In genomic region chr20:50292324-50293243, GRCh38 we compare ENCODE assay signal across 9 cellular contexts.
A peak's percentile ranks its signal among the peaks of the same experiment; 100 is the strongest.
DNase-seq lines count a peak whose midpoint lies in the region; ATAC-seq and TF ChIP-seq lines count a peak whose summit lies in the region.
"Had no signal": no experiment of that assay in that cellular context is flagged by ENCODE, and none has a peak within 500 bp of the region (broad histone marks: within the 10 kb centered on the region; RNA-seq: fewer than 3 reads in every experiment).

No MANE protein-coding gene starts in this region.

- TF ChIP-seq RAD21 in liver (IDR thresholded peaks at IDR 0.05) = peak; percentile 63 to 74

- no peaks in the 10 kb centered on the region for H3K9me3 ChIP-seq in liver (ENCODE audit: control insufficient read depth in 4 of 4, low read length in 3 of 4)
- H3K9me3 ChIP-seq in CD4-positive, alpha-beta T cell (ENCODE audit: control insufficient read depth, low read length) = no peaks in the 10 kb centered on the region

- H3K4me3 ChIP-seq in choroid plexus epithelial cell (ENCODE audit: low read depth, low read length) (no peak overlapping the region), liver (ENCODE audit: low read depth in 1 of 3, low read length in 3 of 3) (peak overlapping the region in 1 of 3 donors; percentile 2)

- CTCF ChIA-PET in CD4-positive, alpha-beta T cell (lab: Charles Lee) = no interaction called here

- H3K4me3 Mint-ChIP-seq in CD4-positive, alpha-beta T cell = no peak overlapping the region
- H3K4me3 Mint-ChIP-seq: naive B cell had no signal

- TF ChIP-seq CTCF in choroid plexus epithelial cell (conservative IDR thresholded peaks at IDR 0.05; ENCODE audit: low read depth, low read length) (no peak), liver (IDR thresholded peaks at IDR 0.05; ENCODE audit: low read depth, low read length, missing input control) (no peak)
- no peak for TF ChIP-seq CTCF in CD4-positive, alpha-beta T cell (IDR thresholded peaks at IDR 0.05)

- H3K27me3 ChIP-seq in liver (ENCODE audit: control insufficient read depth in 4 of 4, insufficient read depth in 4 of 4, low read length in 3 of 4) = no peaks in the 10 kb centered on the region
- H3K27me3 ChIP-seq in CD4-positive, alpha-beta T cell (ENCODE audit: control insufficient read depth, insufficient read depth, low read length) = no peaks in the 10 kb centered on the region

- DNase-seq in GM03348 (ENCODE audit: low spot score) = peak; percentile 90
- DNase-seq in OCI-M1 (lab: John Stamatoyannopoulos, UW) = peak; percentile 97
- peak; percentile 97 for DNase-seq in choroid plexus epithelial cell (ENCODE audit: low read depth)
- peak; percentile 67 for DNase-seq in stimulated activated CD8-positive, alpha-beta memory T cell treated with anti-CD3 and anti-CD28 coated beads, Interleukin-4, amount 100 ng/mL, for 48 hours
- no peak for DNase-seq in SKM-1 treated with dmso at 0.1 percent for 144 hours (lab: John Stamatoyannopoulos, UW; ENCODE audit: unreplicated experiment)
- no peak for DNase-seq in effector CD8-positive, alpha-beta T cell (lab: John Stamatoyannopoulos, UW)
- DNase-seq in CD4-positive, alpha-beta T cell = no peak
- DNase-seq: naive B cell had no signal

- no peak overlapping the region for H3K27ac Mint-ChIP-seq in CD4-positive, alpha-beta T cell

- H3K4me1 ChIP-seq in liver (ENCODE audit: control insufficient read depth in 4 of 4, insufficient read depth in 4 of 4, low read length in 3 of 4) = peaks cover 7 to 39% (median 24%) of the 10 kb centered on the region in 4 donors

- ATAC-seq in CD4-positive, alpha-beta T cell (ENCODE audit: poor library complexity) = no peak

- H3K27me3 Mint-ChIP-seq in CD4-positive, alpha-beta T cell = peaks cover 5% of the 10 kb centered on the region

- POLR2A ChIA-PET in CD4-positive, alpha-beta T cell (lab: Charles Lee) = no interaction called here

- peak overlapping the region; percentile 39 to 66 for H3K9ac ChIP-seq in liver (ENCODE audit: low read depth in 1 of 2, low read length in 2 of 2)

- 26% methylated on average over 30 of the region's 30 CpGs for WGBS in liver

- intact Hi-C loops in CD4-positive, alpha-beta T cell (cut with DNase I, micrococcal nuclease) = no loop called here

- H3K4me1 Mint-ChIP-seq in CD4-positive, alpha-beta T cell (ENCODE audit: low read depth) = peaks cover 2% of the 10 kb centered on the region

- no peaks in the 10 kb centered on the region for H3K9me3 Mint-ChIP-seq in CD4-positive, alpha-beta T cell
- H3K9me3 Mint-ChIP-seq: naive B cell had no signal

- no peaks in the 10 kb centered on the region for H3K36me3 ChIP-seq in liver (ENCODE audit: control insufficient read depth in 4 of 4, insufficient read depth in 3 of 4, low read depth in 1 of 4, low read length in 3 of 4)

- H3K36me3 Mint-ChIP-seq in CD4-positive, alpha-beta T cell (ENCODE audit: low read depth) = no peaks in the 10 kb centered on the region
- H3K36me3 Mint-ChIP-seq: naive B cell had no signal

- H3K27ac ChIP-seq in liver (ENCODE audit: low read depth in 1 of 2, low read length in 2 of 2) = peak overlapping the region; percentile 81 to 92
- H3K27ac ChIP-seq in CD4-positive, alpha-beta T cell (ENCODE audit: low read depth, low read length) = no peak overlapping the region

TF ChIP-seq in liver, 16 proteins besides CTCF, POLR2A, EP300 and RAD21:
- TF ChIP-seq EGR1 (IDR thresholded peaks at IDR 0.05; ENCODE audit: low read depth in 2 of 2) (peak; percentile 47 to 69), ATF3 (IDR thresholded peaks at IDR 0.05) (peak; percentile 82), GABPA (IDR thresholded peaks at IDR 0.05 in 1 of 2, conservative IDR thresholded peaks at IDR 0.05 in 1 of 2) (peak in 1 of 2 donors; percentile 71), HNF4G (IDR thresholded peaks at IDR 0.05) (peak; percentile 53), ZBTB33 (IDR thresholded peaks at IDR 0.05) (no peak), FOXA1 (IDR thresholded peaks at IDR 0.05) (peak; percentile 82), REST (IDR thresholded peaks at IDR 0.05) (peak; percentile 76), NR2F2 (IDR thresholded peaks at IDR 0.05) (peak; percentile 99), HNF4A (conservative IDR thresholded peaks at IDR 0.05) (peak; percentile 80 to 81), MAX (IDR thresholded peaks at IDR 0.05) (peak; percentile 95), YY1 (IDR thresholded peaks at IDR 0.05) (peak; percentile 94), RXRA (IDR thresholded peaks at IDR 0.05) (peak; percentile 98 to 99), SP1 (IDR thresholded peaks at IDR 0.05) (peak; percentile 96), FOXA2 (IDR thresholded peaks at IDR 0.05) (peak; percentile 68), JUND (IDR thresholded peaks at IDR 0.05) (peak; percentile 85 to 90), TAF1 (conservative IDR thresholded peaks at IDR 0.05) (no peak)

Comparison
In these comparisons a context has a peak if more than half of its experiments do, and no peak if none do; other contexts are left out.
1. DNase-seq: peak in GM03348 (single experiment), OCI-M1 (single experiment), choroid plexus epithelial cell (single experiment) and stimulated activated CD8-positive, alpha-beta memory T cell treated with anti-CD3 and anti-CD28 coated beads, Interleukin-4, amount 100 ng/mL, for 48 hours (single experiment); none in SKM-1 treated with dmso at 0.1 percent for 144 hours (single experiment), effector CD8-positive, alpha-beta T cell (single experiment) and CD4-positive, alpha-beta T cell (0 of 10).